19 cellular contexts compared by ENCODE assay signal in the genomic region with DNA sequence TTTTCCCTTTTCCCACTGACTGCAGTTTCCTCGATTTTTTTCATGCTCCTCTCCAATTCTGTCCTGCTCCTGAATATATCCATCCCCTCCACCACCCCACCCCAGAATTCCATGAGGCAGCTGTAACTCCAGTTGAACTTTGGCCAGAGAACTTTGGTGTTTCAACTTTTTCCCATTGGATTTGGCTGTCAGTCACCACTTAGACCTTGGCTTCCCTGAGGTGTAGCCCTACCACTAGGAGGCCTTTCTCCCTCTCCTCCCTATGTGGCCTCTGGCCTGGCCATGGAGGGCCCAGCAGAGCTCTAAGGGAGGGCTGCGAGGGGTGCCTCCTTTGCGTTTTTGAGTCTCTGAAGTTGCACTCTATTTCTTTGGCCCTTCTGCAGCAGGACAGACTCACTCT.
DNase-seq lines count a peak whose midpoint lies in the region; ATAC-seq and TF ChIP-seq lines count a peak whose summit lies in the region.
"Had no signal": no experiment of that assay in that cellular context is flagged by ENCODE, and none has a peak within 500 bp of the region (broad histone marks: within the 10 kb centered on the region; RNA-seq: fewer than 3 reads in every experiment).

No MANE protein-coding gene starts in this region.

- no peaks in the 10 kb centered on the region for H3K36me3 Mint-ChIP-seq in neural progenitor cell
- H3K36me3 Mint-ChIP-seq in activated CD4-positive, alpha-beta T cell treated with anti-CD3 and anti-CD28 coated beads, Interleukin-2, amount 10 ng/mL, durations not matched to agents 24 days and 14 days (ENCODE audit: low read depth), result no peaks in the 10 kb centered on the region

- no peak overlapping the region for H3K4me3 Mint-ChIP-seq in neural progenitor cell
- no peak overlapping the region for H3K4me3 Mint-ChIP-seq in activated CD4-positive, alpha-beta T cell treated with anti-CD3 and anti-CD28 coated beads, Interleukin-2, amount 10 ng/mL, durations not matched to agents 24 days and 14 days
- H3K4me3 Mint-ChIP-seq: dendritic cell treated with granulocyte-macrophage colony-stimulating factor and Interleukin-4, amounts not matched to agents 40 ng/mL and 50 ng/mL, for 4 days; stimulated activated naive B cell treated with anti-CD40 and anti-IgM and Interleukin-4, amounts not matched to agents 10 μg/mL and 1 μg/mL and 100 μg/mL, for 72 hours had no signal

- BruUV-seq in PC-3 (replicated peaks; lab: Mats Ljungman, UMichigan), result no TSS peak

- H3F3A ChIP-seq in PC-3 (ENCODE audit: low read length, unreplicated experiment) (no peaks in the 10 kb centered on the region), neural progenitor cell (ENCODE audit: low read depth) (no peaks in the 10 kb centered on the region)

- H3K4me3 ChIP-seq in GM12875 (ENCODE audit: low read depth, low read length) (no peak overlapping the region), PC-3 (ENCODE audit: low read length) (no peak overlapping the region), fibroblast of villous mesenchyme (ENCODE audit: low read depth, low read length) (no peak overlapping the region), neural progenitor cell (no peak overlapping the region), Karpas-422 (ENCODE audit: low read length) (no peak overlapping the region)
- H3K4me3 ChIP-seq: ovary, SJCRH30, transverse colon had no signal

- no peaks in the 10 kb centered on the region for H3K9me3 ChIP-seq in PC-3 (ENCODE audit: low read length)
- no peaks in the 10 kb centered on the region for H3K9me3 ChIP-seq in neural progenitor cell (ENCODE audit: low read depth)
- H3K9me3 ChIP-seq in Karpas-422 (ENCODE audit: low read length), result no peaks in the 10 kb centered on the region
- H3K9me3 ChIP-seq: ovary, SJCRH30, transverse colon had no signal

- H3K4me1 ChIP-seq in PC-3 (ENCODE audit: insufficient read depth, low read length) (no peaks in the 10 kb centered on the region), neural progenitor cell (no peaks in the 10 kb centered on the region), Karpas-422 (ENCODE audit: low read length) (no peaks in the 10 kb centered on the region)

- H3K9me3 Mint-ChIP-seq in neural progenitor cell, result no peaks in the 10 kb centered on the region
- H3K9me3 Mint-ChIP-seq in activated CD4-positive, alpha-beta T cell treated with anti-CD3 and anti-CD28 coated beads, Interleukin-2, amount 10 ng/mL, durations not matched to agents 24 days and 14 days, result no peaks in the 10 kb centered on the region
- H3K9me3 Mint-ChIP-seq: dendritic cell treated with granulocyte-macrophage colony-stimulating factor and Interleukin-4, amounts not matched to agents 40 ng/mL and 50 ng/mL, for 4 days; stimulated activated naive B cell treated with anti-CD40 and anti-IgM and Interleukin-4, amounts not matched to agents 10 μg/mL and 1 μg/mL and 100 μg/mL, for 72 hours had no signal

- no peaks in the 10 kb centered on the region for H3K27me3 ChIP-seq in PC-3 (ENCODE audit: low read length)
- no peaks in the 10 kb centered on the region for H3K27me3 ChIP-seq in neural progenitor cell
- no peaks in the 10 kb centered on the region for H3K27me3 ChIP-seq in Karpas-422 (ENCODE audit: low read length)
- H3K27me3 ChIP-seq: ovary, SJCRH30, transverse colon had no signal

- H4K20me1 ChIP-seq in PC-3 (ENCODE audit: low read length) (no peaks in the 10 kb centered on the region), neural progenitor cell (ENCODE audit: low read depth) (no peaks in the 10 kb centered on the region), Karpas-422 (ENCODE audit: insufficient read depth, low read depth, low read length) (no peaks in the 10 kb centered on the region)

- intact Hi-C loops in PC-3 (cut with micrococcal nuclease), result no loop called here
- intact Hi-C loops in activated CD4-positive, alpha-beta T cell treated with anti-CD3 and anti-CD28 coated beads, Interleukin-2, amount 10 ng/mL, durations not matched to agents 24 days and 14 days (cut with micrococcal nuclease), result no loop called here

- no peak for ATAC-seq in PC-3
- no peak for ATAC-seq in HG02885 (IDR thresholded peaks at IDR 0.05; ENCODE audit: poor library complexity, unreplicated experiment)
- ATAC-seq: stimulated activated naive B cell treated with anti-CD40 and anti-IgM and Interleukin-4, amounts not matched to agents 10 μg/mL and 1 μg/mL and 100 μg/mL, for 72 hours had no signal

- H3K9me2 ChIP-seq in PC-3 (replicated peaks; ENCODE audit: low read length) (no peaks in the 10 kb centered on the region), Karpas-422 (replicated peaks; ENCODE audit: insufficient read depth, low read length) (no peaks in the 10 kb centered on the region)

- TF ChIP-seq CTCF in GM12875 (IDR thresholded peaks at IDR 0.05; ENCODE audit: borderline replicate concordance, insufficient read depth, low read depth, low read length) (0 out of 2 replicates have a peak, but pooled peaks have one; percentile 5), PC-3 (conservative IDR thresholded peaks at IDR 0.05; ENCODE audit: low read depth, low read length) (0 out of 2 replicates have a peak, but pooled peaks have one; percentile 13), fibroblast of villous mesenchyme (IDR thresholded peaks at IDR 0.05; ENCODE audit: insufficient read depth, low read depth, low read length) (peak; percentile 24), neural progenitor cell (IDR thresholded peaks at IDR 0.05) (peak; percentile 17)

- DNase-seq in PC-3 (no peak), fibroblast of villous mesenchyme (ENCODE audit: low read depth) (no peak), neural progenitor cell (ENCODE audit: low spot score) (no peak), NCI-H526 treated with DMSO at 0.1 percent for 48 hours (lab: John Stamatoyannopoulos, UW) (no peak), Karpas-422 (no peak)
- no peak for DNase-seq in activated CD4-positive, alpha-beta T cell treated with anti-CD3 and anti-CD28 coated beads, Interleukin-2, amount 10 ng/mL, durations not matched to agents 24 days and 14 days
- DNase-seq: activated naive CD4-positive, alpha-beta T cell treated with anti-CD3 and anti-CD28 coated beads, Interleukin-2, amount 50 U/mL, for 16 hours; C1 segment of cervical spinal cord; DND-41; erythroblast; MM.1S; NCI-H1694 treated with DMSO at 0.1 percent for 48 hours; ovary; SJCRH30; stimulated activated naive B cell treated with anti-CD40 and anti-IgM and Interleukin-4, amounts not matched to agents 10 μg/mL and 1 μg/mL and 100 μg/mL, for 72 hours; transverse colon had no signal

- H3K9ac ChIP-seq in PC-3 (ENCODE audit: low read length), result no peak overlapping the region
- H3K9ac ChIP-seq in neural progenitor cell, result no peak overlapping the region
- no peak overlapping the region for H3K9ac ChIP-seq in Karpas-422 (ENCODE audit: low read length)

- no peaks in the 10 kb centered on the region for H3K79me2 ChIP-seq in PC-3 (ENCODE audit: low read length)
- no peaks in the 10 kb centered on the region for H3K79me2 ChIP-seq in neural progenitor cell (ENCODE audit: low read depth)
- no peaks in the 10 kb centered on the region for H3K79me2 ChIP-seq in Karpas-422 (ENCODE audit: low read length)

- no peak overlapping the region for H3K27ac ChIP-seq in PC-3 (ENCODE audit: low read length)
- no peak overlapping the region for H3K27ac ChIP-seq in neural progenitor cell
- H3K27ac ChIP-seq in Karpas-422 (ENCODE audit: low read length), result no peak overlapping the region
- H3K27ac ChIP-seq: ovary, SJCRH30, transverse colon had no signal

- no peaks in the 10 kb centered on the region for H3K27me3 Mint-ChIP-seq in neural progenitor cell (ENCODE audit: insufficient read depth, low read depth)
- H3K27me3 Mint-ChIP-seq in activated CD4-positive, alpha-beta T cell treated with anti-CD3 and anti-CD28 coated beads, Interleukin-2, amount 10 ng/mL, durations not matched to agents 24 days and 14 days, result peaks cover 8% of the 10 kb centered on the region
- H3K27me3 Mint-ChIP-seq: dendritic cell treated with granulocyte-macrophage colony-stimulating factor and Interleukin-4, amounts not matched to agents 40 ng/mL and 50 ng/mL, for 4 days had no signal

- H3K36me3 ChIP-seq in PC-3 (ENCODE audit: low read depth, low read length) (no peaks in the 10 kb centered on the region), neural progenitor cell (no peaks in the 10 kb centered on the region), Karpas-422 (ENCODE audit: insufficient read depth, low read length) (no peaks in the 10 kb centered on the region)
- H3K36me3 ChIP-seq: ovary, SJCRH30, transverse colon had no signal

- no peaks in the 10 kb centered on the region for H3K4me1 Mint-ChIP-seq in neural progenitor cell
- H3K4me1 Mint-ChIP-seq in activated CD4-positive, alpha-beta T cell treated with anti-CD3 and anti-CD28 coated beads, Interleukin-2, amount 10 ng/mL, durations not matched to agents 24 days and 14 days, result no peaks in the 10 kb centered on the region
- H3K4me1 Mint-ChIP-seq: stimulated activated naive B cell treated with anti-CD40 and anti-IgM and Interleukin-4, amounts not matched to agents 10 μg/mL and 1 μg/mL and 100 μg/mL, for 72 hours had no signal

- POLR2A ChIA-PET in PC-3 (lab: Charles Lee; ENCODE audit: unreplicated experiment), result no interaction called here

- no peak overlapping the region for H3K4me2 ChIP-seq in PC-3 (ENCODE audit: low read length)
- no peak overlapping the region for H3K4me2 ChIP-seq in neural progenitor cell
- H3K4me2 ChIP-seq in Karpas-422 (ENCODE audit: low read depth, low read length, poor library complexity, severe bottlenecking), result no peak overlapping the region

- no peak overlapping the region for H3K27ac Mint-ChIP-seq in neural progenitor cell
- no peak overlapping the region for H3K27ac Mint-ChIP-seq in activated CD4-positive, alpha-beta T cell treated with anti-CD3 and anti-CD28 coated beads, Interleukin-2, amount 10 ng/mL, durations not matched to agents 24 days and 14 days
- H3K27ac Mint-ChIP-seq: dendritic cell treated with granulocyte-macrophage colony-stimulating factor and Interleukin-4, amounts not matched to agents 40 ng/mL and 50 ng/mL, for 4 days; stimulated activated naive B cell treated with anti-CD40 and anti-IgM and Interleukin-4, amounts not matched to agents 10 μg/mL and 1 μg/mL and 100 μg/mL, for 72 hours had no signal

- CTCF ChIA-PET in PC-3 (lab: Charles Lee), result no interaction called here

- H2AFZ ChIP-seq in PC-3 (ENCODE audit: low read length) (no peak overlapping the region), neural progenitor cell (replicated peaks) (no peak overlapping the region), Karpas-422 (ENCODE audit: low read length) (no peak overlapping the region)
